In genomic region chr7:32957326-32958045, GRCh38 we compare ENCODE assay signal across 8 cellular contexts. TPM values are rescaled to one million over a fixed set of nuclear protein-coding genes. Genes with fewer than 3 reads are reported as not detected.
DNase-seq lines count a peak whose midpoint lies in the region; ATAC-seq and TF ChIP-seq lines count a peak whose summit lies in the region.

A gene with protein sequence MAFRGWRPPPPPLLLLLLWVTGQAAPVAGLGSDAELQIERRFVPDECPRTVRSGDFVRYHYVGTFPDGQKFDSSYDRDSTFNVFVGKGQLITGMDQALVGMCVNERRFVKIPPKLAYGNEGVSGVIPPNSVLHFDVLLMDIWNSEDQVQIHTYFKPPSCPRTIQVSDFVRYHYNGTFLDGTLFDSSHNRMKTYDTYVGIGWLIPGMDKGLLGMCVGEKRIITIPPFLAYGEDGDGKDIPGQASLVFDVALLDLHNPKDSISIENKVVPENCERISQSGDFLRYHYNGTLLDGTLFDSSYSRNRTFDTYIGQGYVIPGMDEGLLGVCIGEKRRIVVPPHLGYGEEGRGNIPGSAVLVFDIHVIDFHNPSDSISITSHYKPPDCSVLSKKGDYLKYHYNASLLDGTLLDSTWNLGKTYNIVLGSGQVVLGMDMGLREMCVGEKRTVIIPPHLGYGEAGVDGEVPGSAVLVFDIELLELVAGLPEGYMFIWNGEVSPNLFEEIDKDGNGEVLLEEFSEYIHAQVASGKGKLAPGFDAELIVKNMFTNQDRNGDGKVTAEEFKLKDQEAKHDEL (plus strand): TSS chr7:32957440. CDS start chr7:32957574, 134 bp downstream.

- H3K27ac Mint-ChIP-seq in immature natural killer cell = peak within 1 kb of the TSS in 2 of 6 donors; percentile 45 to 71

- no peak for TF ChIP-seq CTCF in gastrocnemius medialis (IDR thresholded peaks at IDR 0.05 in 4 of 5, conservative IDR thresholded peaks at IDR 0.05 in 1 of 5)

- H3K27me3 Mint-ChIP-seq in immature natural killer cell (ENCODE audit: low read depth in 3 of 3) = peaks cover 6 to 16% (median 10%) of the 10 kb centered on the region in 3 donors

- peak within 1 kb of the TSS; percentile 72 to 97 (median 84) for H3K4me3 ChIP-seq in gastrocnemius medialis

- no peak for DNase-seq in activated CD4-positive, CD25-positive, alpha-beta regulatory T cell (lab: John Stamatoyannopoulos, UW)
- peak in 66 of 76 experiments; percentile 16 to 86 (median 62) for DNase-seq in HUDEP-2 (lab: John Stamatoyannopoulos, UW; ENCODE audit: unreplicated experiment in 76 of 76)
- peak; percentile 87 to 93 for DNase-seq in SHP77 (lab: John Stamatoyannopoulos, UW)
- DNase-seq in cerebellum (ENCODE audit: low spot score) = peak; percentile 71
- peak; percentile 6 to 12 (median 8) for DNase-seq in immature natural killer cell
- DNase-seq in gastrocnemius medialis = peak; percentile 59 to 68

- H3K36me3 Mint-ChIP-seq in immature natural killer cell = peaks cover 0 to 4% (median 0%) of the 10 kb centered on the region in 3 donors

- H3K36me3 ChIP-seq in gastrocnemius medialis = no peaks in the 10 kb centered on the region

- peaks cover 8 to 16% of the 10 kb centered on the region in 2 donors for H3K4me1 ChIP-seq in gastrocnemius medialis

- intact Hi-C loops in gastrocnemius medialis (cut with DNase I; ENCODE audit: low total_unique reads) = loop anchor here (1.0 to 5.0 kb wide), 4 partner anchors 14 to 110 kb away; partner anchors contain the start of gene KBTBD2

- H3K27ac ChIP-seq in gastrocnemius medialis = peak within 1 kb of the TSS; percentile 76 to 93 (median 88)

- H3K4me3 Mint-ChIP-seq in immature natural killer cell = peak within 1 kb of the TSS; percentile 72 to 96 (median 85)

- H3K27me3 ChIP-seq in gastrocnemius medialis = no peaks in the 10 kb centered on the region

- TF ChIP-seq POLR2A in gastrocnemius medialis (IDR thresholded peaks at IDR 0.05) = peak; percentile 44 to 59

- peaks cover 4 to 6% of the 10 kb centered on the region in 2 donors for H3K4me1 Mint-ChIP-seq in immature natural killer cell

- ATAC-seq in activated CD4-positive, CD25-positive, alpha-beta regulatory T cell treated with anti-CD3 and anti-CD28 coated beads, Interleukin-2, amount 50 U/mL, for 24 hours = peak; percentile 24 to 38
- ATAC-seq in GM21529 (IDR thresholded peaks at IDR 0.05; ENCODE audit: unreplicated experiment) = peak; percentile 89
- peak; percentile 83 to 84 for ATAC-seq in gastrocnemius medialis

- H3K9me3 ChIP-seq in gastrocnemius medialis = no peaks in the 10 kb centered on the region

- no peaks in the 10 kb centered on the region for H3K9me3 Mint-ChIP-seq in immature natural killer cell

- in situ Hi-C loops in gastrocnemius medialis (cut with MboI; ENCODE audit: low sequenced_read_pairs in 4 of 4) = loop anchor here in 1 of 4 donors (25.0 kb wide), 1 partner anchor 105 kb away; the partner anchor contains the start of gene NT5C3A

RNA-seq across cellular contexts. Expression of the gene that starts here (rescaled TPM):
- 30.4 TPM for total RNA-seq in cerebellum
- polyA plus RNA-seq in immature natural killer cell = under 1 TPM in 1 of 3 donors, not detected in 2; 0.08 TPM
- total RNA-seq in gastrocnemius medialis = 10 to 100 TPM; 32.1 to 72.1 (median 35.3) TPM

Comparison
In these comparisons a context has a peak if more than half of its experiments do, and no peak if none do; other contexts are left out.
1. Peak in DNase-seq in immature natural killer cell; RNA of the gene not detected or under 1 TPM.
2. ATAC-seq: peak in every context shown above with its lines; median percentile 89 in GM21529; 84 in gastrocnemius medialis; 31 in activated CD4-positive, CD25-positive, alpha-beta regulatory T cell treated with anti-CD3 and anti-CD28 coated beads, Interleukin-2, amount 50 U/mL, for 24 hours.
3. DNase-seq: peak in HUDEP-2 (66 of 76), SHP77 (2 of 2), cerebellum (single experiment) and gastrocnemius medialis (2 of 2); none in activated CD4-positive, CD25-positive, alpha-beta regulatory T cell (0 of 4).